ENCODE assay signal across 8 cellular contexts in the genomic region with DNA sequence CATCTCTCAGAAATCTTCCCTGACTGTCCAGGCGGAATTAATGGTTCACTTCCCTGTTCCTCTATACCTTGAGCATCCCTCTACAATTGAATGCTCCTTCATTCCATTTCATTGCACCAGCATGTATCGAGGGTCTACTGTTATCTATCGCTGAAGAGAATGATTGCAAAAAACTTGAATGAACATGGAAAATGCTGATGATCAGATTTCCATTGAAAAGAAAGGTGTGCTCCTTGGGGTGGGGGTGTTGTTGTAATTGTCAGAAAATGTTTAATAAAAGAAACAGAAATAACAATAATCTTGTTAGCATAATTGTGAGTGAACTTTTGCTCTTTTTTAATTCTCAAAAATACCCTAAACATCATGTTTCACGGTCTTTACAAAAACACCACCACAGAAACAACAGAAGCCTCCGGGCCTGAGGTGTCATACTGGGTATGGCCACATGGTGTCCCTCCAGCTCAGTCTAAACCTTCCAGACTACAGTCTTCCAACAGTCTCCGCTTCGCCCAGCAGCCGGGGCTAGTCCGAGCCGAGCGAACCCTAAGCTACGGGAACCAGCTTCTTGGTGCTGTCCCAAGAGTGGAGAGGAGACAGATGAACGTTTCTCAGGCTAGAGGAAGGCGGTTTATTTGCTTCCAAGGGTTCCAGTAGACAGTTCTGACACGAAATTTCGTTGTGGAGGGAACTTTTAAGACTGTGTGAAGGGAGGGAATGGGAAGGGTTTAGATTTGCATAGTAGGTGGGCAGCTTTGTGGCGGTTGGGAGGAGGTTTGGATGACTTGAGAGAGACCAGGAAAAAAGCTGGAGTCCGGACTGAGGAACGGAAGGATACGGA.
DNase-seq lines count a peak whose midpoint lies in the region; ATAC-seq, FAIRE-seq and TF ChIP-seq lines count a peak whose summit lies in the region.

No MANE protein-coding gene starts in this region.

- peak; percentile 97 for FAIRE-seq in keratinocyte (lab: Jason Lieb, UNC)

- BruUV-seq in A673 (replicated peaks; lab: Mats Ljungman, UMichigan) = no TSS peak

- H3K4me1 ChIP-seq in A673 (ENCODE audit: insufficient read depth, low read length, poor library complexity, severe bottlenecking) (no peaks in the 10 kb centered on the region), keratinocyte (ENCODE audit: control insufficient read depth, extremely low read depth, insufficient read depth, low read length) (peaks cover 23% of the 10 kb centered on the region)

- CTCF ChIA-PET in A673 (lab: Charles Lee) = interaction anchor here (0.6 to 1.6 kb wide), 10 partner anchors 77 to 854 kb away, joined by 3 to 12 read pairs (median 8); no protein-coding TSS in a partner anchor

- intact Hi-C loops in A673 (cut with micrococcal nuclease; ENCODE audit: unreplicated experiment) = loop anchor here (1.0 to 5.0 kb wide), 5 partner anchors 76 to 855 kb away; a partner anchor contains a TSS

- peak overlapping the region; percentile 55 for H3K9ac ChIP-seq in keratinocyte (ENCODE audit: control insufficient read depth, extremely low read depth, insufficient read depth, low read length)

- no peaks in the 10 kb centered on the region for H3K79me2 ChIP-seq in keratinocyte (ENCODE audit: control insufficient read depth, insufficient read depth, low read length)

- TF ChIP-seq CTCF in A673 (conservative IDR thresholded peaks at IDR 0.05; ENCODE audit: low read depth, low read length) (peak; percentile 92), keratinocyte (optimal IDR thresholded peaks at IDR 0.05 in 1 of 3, IDR thresholded peaks at IDR 0.05 in 1 of 3, conservative IDR thresholded peaks at IDR 0.05 in 1 of 3; ENCODE audit: extremely low read depth in 1 of 3, insufficient read depth in 2 of 3, low read length in 3 of 3) (peak; percentile 87 to 97 (median 96))

- H3K27ac ChIP-seq in A673 (ENCODE audit: low read depth, low read length, poor library complexity, severe bottlenecking) = no peak overlapping the region
- peak overlapping the region; percentile 65 for H3K27ac ChIP-seq in keratinocyte (ENCODE audit: control insufficient read depth, insufficient read depth, low read length)

- peak overlapping the region; percentile 88 for H3K4me2 ChIP-seq in keratinocyte (ENCODE audit: control insufficient read depth, extremely low read depth, insufficient read depth, low read depth, low read length)

- DNase-seq in A673 (ENCODE audit: low spot score) (peak; percentile 92), NCI-H2171 treated with DMSO at 0.1 percent for 48 hours (lab: John Stamatoyannopoulos, UW) (peak; percentile 78), cerebellar nuclear complex (lab: John Stamatoyannopoulos, UW) (peak; percentile 35 to 72), keratinocyte (ENCODE audit: low read depth, low spot score) (peak; percentile 57)
- DNase-seq in stimulated activated CD4-positive, alpha-beta T cell treated with anti-CD3 and anti-CD28 coated beads, Interleukin-15, amount 100 ng/mL, for 24 hours = peak; percentile 89

- H3K9me3 ChIP-seq in A673 (ENCODE audit: low read depth, low read length, poor library complexity, severe bottlenecking) (no peaks in the 10 kb centered on the region), keratinocyte (ENCODE audit: control insufficient read depth, low read depth, low read length) (no peaks in the 10 kb centered on the region)

- no peaks in the 10 kb centered on the region for H4K20me1 ChIP-seq in keratinocyte (ENCODE audit: control insufficient read depth, extremely low read depth, insufficient read depth, low read length)

- ATAC-seq in GM18519 (IDR thresholded peaks at IDR 0.05; ENCODE audit: low FRiP score, unreplicated experiment) (peak; percentile 80), HG03108 (IDR thresholded peaks at IDR 0.05; ENCODE audit: unreplicated experiment) (peak; percentile 92)
- ATAC-seq in activated CD4-positive, CD25-positive, alpha-beta regulatory T cell treated with anti-CD3 and anti-CD28 coated beads, Interleukin-2, amount 50 U/mL, for 24 hours = peak; percentile 81 to 85

- peak overlapping the region; percentile 36 for H3K4me3 ChIP-seq in A673 (ENCODE audit: low read depth, low read length, poor library complexity, severe bottlenecking)
- H3K4me3 ChIP-seq in keratinocyte (ENCODE audit: control insufficient read depth in 2 of 3, extremely low read depth in 1 of 3, insufficient read depth in 2 of 3, low read depth in 1 of 3, low read length in 3 of 3) = peak overlapping the region; percentile 40 to 85 (median 52)

- peak overlapping the region; percentile 94 for H2AFZ ChIP-seq in keratinocyte (ENCODE audit: control insufficient read depth, low read length)

- no peaks in the 10 kb centered on the region for H3K36me3 ChIP-seq in A673 (ENCODE audit: insufficient read depth, low read length, poor library complexity, severe bottlenecking)
- no peaks in the 10 kb centered on the region for H3K36me3 ChIP-seq in keratinocyte (ENCODE audit: control insufficient read depth in 2 of 2, extremely low read depth in 1 of 2, insufficient read depth in 2 of 2, low read length in 2 of 2)

- H3K27me3 ChIP-seq in A673 (replicated peaks; ENCODE audit: insufficient read depth, low read depth, low read length, poor library complexity) (no peaks in the 10 kb centered on the region), keratinocyte (ENCODE audit: control insufficient read depth, extremely low read depth, insufficient read depth, low read length) (no peaks in the 10 kb centered on the region)

- dilution Hi-C loops in keratinocyte (cut with MboI; ENCODE audit: extremely low pct_ligation_motif_present, low sequenced_read_pairs) = no loop called here

- H3K9me1 ChIP-seq in keratinocyte (ENCODE audit: control insufficient read depth, extremely low read depth, insufficient read depth, low read length) = no peaks in the 10 kb centered on the region

- POLR2A ChIA-PET in A673 (lab: Charles Lee; ENCODE audit: low non-redundant PET) = interaction anchor here (0.5 kb wide), 1 partner anchor 125 kb away, joined by 3 read pairs; a partner anchor contains a TSS
